ENCODE assay signal across 16 cellular contexts in the genomic region with DNA sequence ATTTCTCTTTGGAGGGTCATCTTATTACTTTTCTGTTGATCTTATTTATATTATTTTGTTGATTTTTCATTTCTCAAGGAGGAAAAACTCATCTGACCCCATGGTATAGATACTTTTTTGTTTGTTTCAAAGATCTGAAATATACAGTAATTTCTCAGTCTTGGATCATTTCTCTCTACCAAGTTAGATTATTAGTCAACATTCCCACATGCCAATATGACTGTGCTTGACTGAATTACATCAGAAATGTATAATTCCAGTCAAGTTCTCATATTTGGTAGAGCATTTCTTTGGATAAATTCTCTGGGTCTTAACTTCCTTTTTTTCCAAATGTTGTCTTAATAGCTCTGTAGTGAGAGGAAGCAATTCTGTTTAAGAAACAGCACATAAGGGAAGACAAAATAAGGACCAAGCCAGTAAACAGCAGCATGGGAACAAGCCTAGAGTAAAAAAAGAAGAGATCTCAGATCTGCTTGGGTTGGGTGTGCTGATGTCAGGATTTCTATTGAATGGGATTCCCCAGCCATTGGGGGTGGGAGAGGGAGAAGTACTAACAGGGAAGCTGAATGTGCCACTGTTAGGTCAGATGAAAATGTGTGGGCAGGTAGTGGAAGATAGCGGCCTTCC. TPM values are rescaled to one million over a fixed set of nuclear protein-coding genes. Genes with fewer than 3 reads are reported as not detected.
DNase-seq lines count a peak whose midpoint lies in the region; ATAC-seq and TF ChIP-seq lines count a peak whose summit lies in the region.
"Had no signal": no experiment of that assay in that cellular context is flagged by ENCODE, and none has a peak within 500 bp of the region (broad histone marks: within the 10 kb centered on the region; RNA-seq: fewer than 3 reads in every experiment).

No MANE protein-coding gene starts in this region.

- H3K9me3 ChIP-seq in CD8-positive, alpha-beta T cell (ENCODE audit: low read length), result no peaks in the 10 kb centered on the region
- H3K9me3 ChIP-seq: Caco-2, testis had no signal

- no peaks in the 10 kb centered on the region for H3K36me3 ChIP-seq in CD8-positive, alpha-beta T cell (ENCODE audit: insufficient read depth, low read length)

- H3K4me3 ChIP-seq in CD8-positive, alpha-beta T cell (ENCODE audit: low read depth, low read length), result no peak overlapping the region
- H3K4me3 ChIP-seq: testis had no signal

- DNase-seq in SIG-M5 treated with dmso at 0.1 percent for 504 hours (lab: John Stamatoyannopoulos, UW; ENCODE audit: unreplicated experiment) (peak; percentile 15), SIG-M5 (lab: John Stamatoyannopoulos, UW) (no peak), naive B cell (no peak), HK-2 (ENCODE audit: unreplicated experiment) (no peak), ACHN (no peak)
- no peak for DNase-seq in CD8-positive, alpha-beta T cell
- DNase-seq in activated CD4-positive, alpha-beta memory T cell treated with anti-CD3 and anti-CD28 coated beads for 36 hours, result no peak
- DNase-seq: Caco-2, GDM1, kidney glomerular epithelial cell, NCI-H748 treated with DMSO at 0.1 percent for 48 hours had no signal

- H3K27ac Mint-ChIP-seq in CD8-positive, alpha-beta T cell, result peak overlapping the region; percentile 66
- H3K27ac Mint-ChIP-seq in activated T-helper 17 cell treated with anti-CD3 and anti-CD28 coated beads, Interleukin-2, amount 50 U/mL, for 72 hours, result peak overlapping the region; percentile 71
- peak overlapping the region in 4 of 6 donors; percentile 6 to 87 (median 66) for H3K27ac Mint-ChIP-seq in naive B cell
- no peak overlapping the region for H3K27ac Mint-ChIP-seq in activated CD4-positive, alpha-beta memory T cell treated with anti-CD3 and anti-CD28 coated beads for 36 hours
- H3K27ac Mint-ChIP-seq: activated T-helper 2 cell treated with anti-CD3 and anti-CD28 coated beads, Interferon-gamma antibody, Interleukin-2, Interleukin-4, amounts not matched to agents 10 μg/mL and 5 μg/mL and 100 μg/mL, durations not matched to agents 14 hours and 24 hours and 36 hours; progenitor cell of endocrine pancreas had no signal

- TF ChIP-seq CTCF in CD8-positive, alpha-beta T cell (IDR thresholded peaks at IDR 0.05), result no peak

- CTCF ChIA-PET in CD8-positive, alpha-beta T cell (lab: Charles Lee), result interaction anchor here (1.3 to 2.7 kb wide), 4 partner anchors 8 to 193 kb away, joined by 3 to 19 read pairs (median 8); partner anchors contain the start of gene DYRK2
- CTCF ChIA-PET in activated CD4-positive, alpha-beta memory T cell treated with anti-CD3 and anti-CD28 coated beads for 36 hours (lab: Charles Lee), result no interaction called here

- POLR2A ChIA-PET in CD8-positive, alpha-beta T cell (lab: Charles Lee), result interaction anchor here (1.3 to 12.0 kb wide), 3 partner anchors 14 to 119 kb away, joined by 3 to 143 read pairs (median 6); partner anchors contain the start of gene DYRK2
- POLR2A ChIA-PET in activated CD4-positive, alpha-beta memory T cell treated with anti-CD3 and anti-CD28 coated beads for 36 hours (lab: Charles Lee), result no interaction called here

- no peak for ATAC-seq in CD8-positive, alpha-beta T cell
- ATAC-seq in activated T-helper 17 cell treated with anti-CD3 and anti-CD28 coated beads, Interleukin-2, amount 50 U/mL, for 72 hours (replicated peaks), result peak; percentile 67
- ATAC-seq in naive B cell (ENCODE audit: low read depth in 2 of 2), result no peak
- ATAC-seq: esophagus mucosa had no signal

- intact Hi-C loops in CD8-positive, alpha-beta T cell (cut with DNase I, micrococcal nuclease), result loop anchor here (5.0 kb wide), 3 partner anchors 77 to 362 kb away; no protein-coding TSS in a partner anchor
- intact Hi-C loops in activated CD4-positive, alpha-beta memory T cell treated with anti-CD3 and anti-CD28 coated beads for 36 hours (cut with micrococcal nuclease), result loop anchor here (1.0 to 10.0 kb wide), 5 partner anchors 64 to 1171 kb away; partner anchors contain the start of genes CAND1 and MDM2

- H3K4me3 Mint-ChIP-seq in CD8-positive, alpha-beta T cell, result no peak overlapping the region
- peak overlapping the region; percentile 38 for H3K4me3 Mint-ChIP-seq in activated T-helper 17 cell treated with anti-CD3 and anti-CD28 coated beads, Interleukin-2, amount 50 U/mL, for 72 hours
- H3K4me3 Mint-ChIP-seq in naive B cell, result peak overlapping the region in 2 of 8 donors; percentile 35 to 45
- H3K4me3 Mint-ChIP-seq in activated CD4-positive, alpha-beta memory T cell treated with anti-CD3 and anti-CD28 coated beads for 36 hours, result no peak overlapping the region

- H3K4me1 Mint-ChIP-seq in CD8-positive, alpha-beta T cell (ENCODE audit: low read depth), result peaks cover 57% of the 10 kb centered on the region
- peaks cover 30% of the 10 kb centered on the region for H3K4me1 Mint-ChIP-seq in activated T-helper 17 cell treated with anti-CD3 and anti-CD28 coated beads, Interleukin-2, amount 50 U/mL, for 72 hours
- H3K4me1 Mint-ChIP-seq in naive B cell, result peaks cover 51 to 57% (median 52%) of the 10 kb centered on the region in 3 donors
- peaks cover 54% of the 10 kb centered on the region for H3K4me1 Mint-ChIP-seq in activated CD4-positive, alpha-beta memory T cell treated with anti-CD3 and anti-CD28 coated beads for 36 hours (ENCODE audit: low read depth)

- no peaks in the 10 kb centered on the region for H3K9me3 Mint-ChIP-seq in CD8-positive, alpha-beta T cell
- H3K9me3 Mint-ChIP-seq in activated T-helper 17 cell treated with anti-CD3 and anti-CD28 coated beads, Interleukin-2, amount 50 U/mL, for 72 hours, result peaks cover 4% of the 10 kb centered on the region
- peaks cover 0 to 6% (median 3%) of the 10 kb centered on the region in 7 donors for H3K9me3 Mint-ChIP-seq in naive B cell
- peaks cover 4% of the 10 kb centered on the region for H3K9me3 Mint-ChIP-seq in activated CD4-positive, alpha-beta memory T cell treated with anti-CD3 and anti-CD28 coated beads for 36 hours

- H3K4me1 ChIP-seq in CD8-positive, alpha-beta T cell (ENCODE audit: insufficient read depth, low read length), result peaks cover 57% of the 10 kb centered on the region
- H3K4me1 ChIP-seq: Caco-2, testis had no signal

- no peaks in the 10 kb centered on the region for H3K27me3 ChIP-seq in CD8-positive, alpha-beta T cell (ENCODE audit: insufficient read depth, low read length)
- H3K27me3 ChIP-seq: testis had no signal

- no peaks in the 10 kb centered on the region for H3K36me3 Mint-ChIP-seq in CD8-positive, alpha-beta T cell
- no peaks in the 10 kb centered on the region for H3K36me3 Mint-ChIP-seq in activated T-helper 17 cell treated with anti-CD3 and anti-CD28 coated beads, Interleukin-2, amount 50 U/mL, for 72 hours (ENCODE audit: low read depth)
- H3K36me3 Mint-ChIP-seq in naive B cell, result peaks cover 6% of the 10 kb centered on the region in 2 donors
- no peaks in the 10 kb centered on the region for H3K36me3 Mint-ChIP-seq in activated CD4-positive, alpha-beta memory T cell treated with anti-CD3 and anti-CD28 coated beads for 36 hours

- no peaks in the 10 kb centered on the region for H3K27me3 Mint-ChIP-seq in CD8-positive, alpha-beta T cell (ENCODE audit: low read depth)
- no peaks in the 10 kb centered on the region for H3K27me3 Mint-ChIP-seq in activated T-helper 17 cell treated with anti-CD3 and anti-CD28 coated beads, Interleukin-2, amount 50 U/mL, for 72 hours
- H3K27me3 Mint-ChIP-seq in naive B cell, result no peaks in the 10 kb centered on the region
- H3K27me3 Mint-ChIP-seq in activated CD4-positive, alpha-beta memory T cell treated with anti-CD3 and anti-CD28 coated beads for 36 hours, result peaks cover 2% of the 10 kb centered on the region

- H3K27ac ChIP-seq in CD8-positive, alpha-beta T cell (ENCODE audit: low read depth, low read length), result no peak overlapping the region
- H3K27ac ChIP-seq: testis had no signal

- in situ Hi-C loops in ACHN (cut with HindIII; ENCODE audit: low pct_ligation_motif_present, low pct_unique_long_range_greater_than_20kb, low sequenced_read_pairs), result no loop called here

RNA-seq across cellular contexts. Expression of gene DYRK2, which starts 14.3 kb away (rescaled TPM):
- 100 to 1,000 TPM; 118 to 122 TPM for total RNA-seq in CD8-positive, alpha-beta T cell
- 10 to 100 TPM; 16.6 to 17.6 TPM for total RNA-seq in activated T-helper 17 cell treated with anti-CD3 and anti-CD28 coated beads, Interleukin-2, amount 50 U/mL, for 72 hours
- polyA plus RNA-seq in naive B cell (ENCODE audit: low read depth in 6 of 6), result 10 to 100 TPM; 27.4 to 62.0 (median 36.5) TPM
- 10 to 100 TPM; 22.8 to 24.2 TPM for total RNA-seq in activated CD4-positive, alpha-beta memory T cell treated with anti-CD3 and anti-CD28 coated beads for 36 hours

Comparison
In these comparisons a context has a peak if more than half of its experiments do, and no peak if none do; other contexts are left out.
1. RNA of gene DYRK2, which starts 14.3 kb away (total RNA-seq): 118 to 122 TPM in CD8-positive, alpha-beta T cell; 22.8 to 24.2 TPM in activated CD4-positive, alpha-beta memory T cell treated with anti-CD3 and anti-CD28 coated beads for 36 hours and 16.6 to 17.6 TPM in activated T-helper 17 cell treated with anti-CD3 and anti-CD28 coated beads, Interleukin-2, amount 50 U/mL, for 72 hours; every median in the first group is over 4 times any median in the second.